In genomic region chr4:125679989-125680388, GRCh38 we compare ENCODE assay signal across 24 cellular contexts.
A peak's percentile ranks its signal among the peaks of the same experiment; 100 is the strongest.
DNase-seq lines count a peak whose midpoint lies in the region; ATAC-seq, FAIRE-seq and TF ChIP-seq lines count a peak whose summit lies in the region.
"Had no signal": no experiment of that assay in that cellular context is flagged by ENCODE, and none has a peak within 500 bp of the region (broad histone marks: within the 10 kb centered on the region; RNA-seq: fewer than 3 reads in every experiment).

No MANE protein-coding gene starts in this region.

- FAIRE-seq in bronchial epithelial cell (lab: Jason Lieb, UNC) = peak; percentile 23
- FAIRE-seq: A549, GM12878, GM19239 had no signal

- no peaks in the 10 kb centered on the region for H3K27me3 ChIP-seq in bronchial epithelial cell (ENCODE audit: control insufficient read depth, insufficient read depth, low read length)
- no peaks in the 10 kb centered on the region for H3K27me3 ChIP-seq in smooth muscle cell (ENCODE audit: low read depth)
- H3K27me3 ChIP-seq: BE2C; BLaER1 treated with 17β-estradiol and CSF1 and Interleukin-3, amounts not matched to agents 10 nM and 100 nM had no signal

- no peak overlapping the region for H3K9ac ChIP-seq in smooth muscle cell (ENCODE audit: low read depth)
- H3K9ac ChIP-seq: BLaER1 treated with 17β-estradiol and CSF1 and Interleukin-3, amounts not matched to agents 10 nM and 100 nM had no signal

- no peak overlapping the region for H3K4me2 ChIP-seq in smooth muscle cell
- H3K4me2 ChIP-seq: A549; BLaER1 treated with 17β-estradiol and CSF1 and Interleukin-3, amounts not matched to agents 10 nM and 100 nM; GM23338 had no signal

- no peaks in the 10 kb centered on the region for H3K9me3 ChIP-seq in smooth muscle cell (replicated peaks; ENCODE audit: low read depth)
- H3K9me3 ChIP-seq: A549; BE2C; BLaER1 treated with 17β-estradiol and CSF1 and Interleukin-3, amounts not matched to agents 10 nM and 100 nM had no signal

- H4K20me1 ChIP-seq in smooth muscle cell (ENCODE audit: low read depth) = no peaks in the 10 kb centered on the region
- H4K20me1 ChIP-seq: BLaER1 treated with 17β-estradiol and CSF1 and Interleukin-3, amounts not matched to agents 10 nM and 100 nM had no signal

- H3K27me3 Mint-ChIP-seq in activated T-cell treated with anti-CD3 and anti-CD28 coated beads, Interleukin-2, amount 50 U/mL, for 72 hours (ENCODE audit: low read depth) = no peaks in the 10 kb centered on the region
- H3K27me3 Mint-ChIP-seq: CD4-positive, alpha-beta T cell; CD8-positive, alpha-beta memory T cell had no signal

- H3F3A ChIP-seq in smooth muscle cell (ENCODE audit: low read depth) = no peaks in the 10 kb centered on the region

- H2AFZ ChIP-seq in smooth muscle cell (ENCODE audit: low read depth) = peak overlapping the region; percentile 72
- H2AFZ ChIP-seq: GM23338 had no signal

- H3K27ac ChIP-seq in smooth muscle cell (ENCODE audit: low read depth) = no peak overlapping the region
- H3K27ac ChIP-seq: A549; BLaER1 treated with 17β-estradiol and CSF1 and Interleukin-3, amounts not matched to agents 10 nM and 100 nM had no signal

- no peaks in the 10 kb centered on the region for H3K4me1 Mint-ChIP-seq in activated T-cell treated with anti-CD3 and anti-CD28 coated beads, Interleukin-2, amount 50 U/mL, for 72 hours (ENCODE audit: low read depth)
- H3K4me1 Mint-ChIP-seq: CD14-positive monocyte; CD8-positive, alpha-beta memory T cell had no signal

- H3K79me2 ChIP-seq in smooth muscle cell (ENCODE audit: low read depth) = no peaks in the 10 kb centered on the region

- no peaks in the 10 kb centered on the region for H3K36me3 Mint-ChIP-seq in activated T-cell treated with anti-CD3 and anti-CD28 coated beads, Interleukin-2, amount 50 U/mL, for 72 hours (ENCODE audit: insufficient read depth in 2 of 2)
- H3K36me3 Mint-ChIP-seq: CD14-positive monocyte; CD8-positive, alpha-beta memory T cell had no signal

- no peak overlapping the region for H3K4me3 Mint-ChIP-seq in activated T-cell treated with anti-CD3 and anti-CD28 coated beads, Interleukin-2, amount 50 U/mL, for 72 hours
- H3K4me3 Mint-ChIP-seq: CD14-positive monocyte; CD4-positive, alpha-beta T cell; CD8-positive, alpha-beta memory T cell; GM23338; H9 had no signal

- no peaks in the 10 kb centered on the region for H3K4me1 ChIP-seq in smooth muscle cell (ENCODE audit: low read depth)
- H3K4me1 ChIP-seq: A549, BE2C had no signal

- H3K4me3 ChIP-seq in bronchial epithelial cell (ENCODE audit: low read depth, low read length) (no peak overlapping the region), smooth muscle cell (no peak overlapping the region)
- H3K4me3 ChIP-seq: A549; BLaER1 treated with 17β-estradiol and CSF1 and Interleukin-3, amounts not matched to agents 10 nM and 100 nM; GM12878; GM23338 had no signal

- no peak for TF ChIP-seq CTCF in bronchial epithelial cell (IDR thresholded peaks at IDR 0.05; ENCODE audit: insufficient read depth, low read length, severe bottlenecking)
- no peak for TF ChIP-seq CTCF in smooth muscle cell (IDR thresholded peaks at IDR 0.05; ENCODE audit: borderline replicate concordance, insufficient read depth, poor library complexity, severe bottlenecking)

- peaks cover 0 to 1% of the 10 kb centered on the region in 2 donors for H3K9me3 Mint-ChIP-seq in activated T-cell treated with anti-CD3 and anti-CD28 coated beads, Interleukin-2, amount 50 U/mL, for 72 hours
- H3K9me3 Mint-ChIP-seq: GM23338, H9 had no signal

- H3K27ac Mint-ChIP-seq in activated T-cell treated with anti-CD3 and anti-CD28 coated beads, Interleukin-2, amount 50 U/mL, for 72 hours = no peak overlapping the region
- H3K27ac Mint-ChIP-seq: CD14-positive monocyte; CD4-positive, alpha-beta T cell; CD8-positive, alpha-beta memory T cell; GM23338; H9 had no signal

- H3K36me3 ChIP-seq in bronchial epithelial cell (ENCODE audit: control insufficient read depth, insufficient read depth, low read length) = no peaks in the 10 kb centered on the region
- H3K36me3 ChIP-seq in smooth muscle cell (ENCODE audit: low read depth) = no peaks in the 10 kb centered on the region
- H3K36me3 ChIP-seq: BE2C; BLaER1 treated with 17β-estradiol and CSF1 and Interleukin-3, amounts not matched to agents 10 nM and 100 nM had no signal

- peak; percentile 61 for ATAC-seq in left lobe of liver
- no peak for ATAC-seq in activated T-cell treated with anti-CD3 and anti-CD28 coated beads, Interleukin-2, amount 50 U/mL, for 72 hours (replicated peaks in 1 of 2)
- ATAC-seq: A549, GM12878, GM23338 had no signal

- DNase-seq in bronchial epithelial cell (ENCODE audit: low read depth) (no peak), fibroblast of peridontal ligament (ENCODE audit: extremely low read depth) (peak; percentile 23), left lobe of liver (ENCODE audit: low spot score) (no peak), smooth muscle cell (lab: John Stamatoyannopoulos, UW; ENCODE audit: unreplicated experiment) (no peak), NCI-H2227 treated with DMSO at 0.1 percent for 48 hours (lab: John Stamatoyannopoulos, UW) (no peak), NCI-H446 treated with DMSO at 0.1 percent for 48 hours (lab: John Stamatoyannopoulos, UW) (no peak)
- DNase-seq in activated T-cell treated with anti-CD3 and anti-CD28 coated beads, Interleukin-2, amount 50 U/mL, for 72 hours = no peak
- DNase-seq: 8988T; ACHN; AML-193; BE2C; CD4-positive, alpha-beta T cell; CD8-positive, alpha-beta memory T cell; DMS 273 treated with DMSO at 0.1 percent for 48 hours; DMS79; EL; GDM1; H9 had no signal
